Comparison of ENCODE assay signal across 19 cellular contexts in the genomic region with DNA sequence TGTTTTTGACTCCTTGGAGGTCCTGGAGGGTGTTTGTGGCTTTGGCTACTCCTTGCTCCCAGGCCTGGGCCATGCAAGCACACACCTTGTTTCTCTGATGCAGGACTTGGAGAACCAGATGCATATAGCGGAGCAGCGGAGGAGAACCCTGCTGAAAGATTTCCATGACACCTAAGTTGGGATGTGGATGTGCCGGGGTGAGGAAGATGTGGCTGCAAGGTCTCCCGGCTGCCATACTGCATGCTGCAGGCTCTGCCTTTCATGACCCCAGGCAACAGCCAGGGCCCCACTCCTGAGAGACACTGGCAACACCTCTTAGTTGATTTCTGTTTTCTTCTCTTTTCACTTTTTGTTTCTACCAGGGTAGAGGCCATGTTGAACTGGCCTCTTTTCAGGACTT. TPM values are rescaled to one million over a fixed set of nuclear protein-coding genes. Genes with fewer than 3 reads are reported as not detected.
DNase-seq lines count a peak whose midpoint lies in the region; ATAC-seq and TF ChIP-seq lines count a peak whose summit lies in the region.
"Had no signal": no experiment of that assay in that cellular context is flagged by ENCODE, and none has a peak within 500 bp of the region (broad histone marks: within the 10 kb centered on the region; RNA-seq: fewer than 3 reads in every experiment).

No MANE protein-coding gene starts in this region.

- peaks cover 7% of the 10 kb centered on the region for H3K36me3 Mint-ChIP-seq in activated naive CD8-positive, alpha-beta T cell treated with anti-CD3 and anti-CD28 coated beads for 36 hours
- H3K36me3 Mint-ChIP-seq in activated naive CD8-positive, alpha-beta T cell treated with anti-CD3 and anti-CD28 coated beads, Interleukin-2, amount 50 U/mL, for 24 hours (ENCODE audit: low read depth): peaks cover 40% of the 10 kb centered on the region
- peaks cover 84% of the 10 kb centered on the region for H3K36me3 Mint-ChIP-seq in dendritic cell treated with granulocyte-macrophage colony-stimulating factor and Interleukin-4, amounts not matched to agents 40 ng/mL and 50 ng/mL, for 4 days (ENCODE audit: low read depth)
- peaks cover 91% of the 10 kb centered on the region for H3K36me3 Mint-ChIP-seq in stimulated activated effector memory CD8-positive, alpha-beta T cell treated with anti-CD3 and anti-CD28 coated beads, Interleukin-12 subunit alpha, Interleukin-12 subunit beta, amount 100 ng/mL, for 72 hours

- peaks cover 13% of the 10 kb centered on the region for H3K4me1 Mint-ChIP-seq in activated naive CD8-positive, alpha-beta T cell treated with anti-CD3 and anti-CD28 coated beads for 36 hours
- H3K4me1 Mint-ChIP-seq in activated naive CD8-positive, alpha-beta T cell treated with anti-CD3 and anti-CD28 coated beads, Interleukin-2, amount 50 U/mL, for 24 hours: peaks cover 5% of the 10 kb centered on the region
- peaks cover 29% of the 10 kb centered on the region for H3K4me1 Mint-ChIP-seq in dendritic cell treated with granulocyte-macrophage colony-stimulating factor and Interleukin-4, amounts not matched to agents 40 ng/mL and 50 ng/mL, for 4 days (ENCODE audit: low read depth)
- peaks cover 5% of the 10 kb centered on the region for H3K4me1 Mint-ChIP-seq in stimulated activated effector memory CD8-positive, alpha-beta T cell treated with anti-CD3 and anti-CD28 coated beads, Interleukin-12 subunit alpha, Interleukin-12 subunit beta, amount 100 ng/mL, for 72 hours

- CTCF ChIA-PET in RWPE1 (lab: Yijun Ruan, JAX): no interaction called here

- peak overlapping the region; percentile 18 for H3K27ac Mint-ChIP-seq in activated naive CD8-positive, alpha-beta T cell treated with anti-CD3 and anti-CD28 coated beads for 36 hours
- H3K27ac Mint-ChIP-seq in activated naive CD8-positive, alpha-beta T cell treated with anti-CD3 and anti-CD28 coated beads, Interleukin-2, amount 50 U/mL, for 24 hours: no peak overlapping the region
- peak overlapping the region; percentile 61 for H3K27ac Mint-ChIP-seq in dendritic cell treated with granulocyte-macrophage colony-stimulating factor and Interleukin-4, amounts not matched to agents 40 ng/mL and 50 ng/mL, for 4 days
- peak overlapping the region; percentile 63 for H3K27ac Mint-ChIP-seq in stimulated activated effector memory CD8-positive, alpha-beta T cell treated with anti-CD3 and anti-CD28 coated beads, Interleukin-12 subunit alpha, Interleukin-12 subunit beta, amount 100 ng/mL, for 72 hours

- intact Hi-C loops in dendritic cell treated with granulocyte-macrophage colony-stimulating factor and Interleukin-4, amounts not matched to agents 40 ng/mL and 50 ng/mL, for 4 days (cut with micrococcal nuclease): no loop called here

- no peaks in the 10 kb centered on the region for H3K9me3 Mint-ChIP-seq in activated naive CD8-positive, alpha-beta T cell treated with anti-CD3 and anti-CD28 coated beads for 36 hours
- no peaks in the 10 kb centered on the region for H3K9me3 Mint-ChIP-seq in activated naive CD8-positive, alpha-beta T cell treated with anti-CD3 and anti-CD28 coated beads, Interleukin-2, amount 50 U/mL, for 24 hours
- H3K9me3 Mint-ChIP-seq in dendritic cell treated with granulocyte-macrophage colony-stimulating factor and Interleukin-4, amounts not matched to agents 40 ng/mL and 50 ng/mL, for 4 days: no peaks in the 10 kb centered on the region
- H3K9me3 Mint-ChIP-seq in stimulated activated effector memory CD8-positive, alpha-beta T cell treated with anti-CD3 and anti-CD28 coated beads, Interleukin-12 subunit alpha, Interleukin-12 subunit beta, amount 100 ng/mL, for 72 hours: no peaks in the 10 kb centered on the region

- peak overlapping the region; percentile 2; the same call in 1 of the 2 replicates for H3K27ac ChIP-seq in RWPE1
- H3K27ac ChIP-seq: C4-2B had no signal

- POLR2A ChIA-PET in RWPE1 (lab: Yijun Ruan, JAX; ENCODE audit: low non-redundant PET): no interaction called here

- no peak for TF ChIP-seq CTCF in RWPE1 (conservative IDR thresholded peaks at IDR 0.05; ENCODE audit: low read depth)

- no peak for ATAC-seq in activated naive CD8-positive, alpha-beta T cell treated with anti-CD3 and anti-CD28 coated beads, Interleukin-2, amount 50 U/mL, for 24 hours
- no peak for ATAC-seq in stimulated activated effector memory CD8-positive, alpha-beta T cell treated with anti-CD3 and anti-CD28 coated beads, Interleukin-12 subunit alpha, Interleukin-12 subunit beta, amount 100 ng/mL, for 72 hours
- ATAC-seq in GM21423 (IDR thresholded peaks at IDR 0.05; ENCODE audit: unreplicated experiment): no peak

- no peak for DNase-seq in activated naive CD8-positive, alpha-beta T cell treated with anti-CD3 and anti-CD28 coated beads for 36 hours
- DNase-seq in activated naive CD8-positive, alpha-beta T cell treated with anti-CD3 and anti-CD28 coated beads, Interleukin-2, amount 50 U/mL, for 24 hours: no peak
- DNase-seq in RWPE1 (ENCODE audit: low spot score): no peak
- no peak for DNase-seq in stimulated activated effector memory CD8-positive, alpha-beta T cell treated with anti-CD3 and anti-CD28 coated beads, Interleukin-12 subunit alpha, Interleukin-12 subunit beta, amount 100 ng/mL, for 72 hours (ENCODE audit: low spot score in 2 of 2)
- DNase-seq in activated effector memory CD4-positive, alpha-beta T cell treated with anti-CD3 and anti-CD28 coated beads, Interleukin-2, amount 50 U/mL, for 16 hours: no peak
- no peak for DNase-seq in nucleus accumbens (lab: John Stamatoyannopoulos, UW)
- DNase-seq: DMS 273 treated with DMSO at 0.1 percent for 48 hours, DND-41, H7, NCI-H1417 treated with DMSO at 0.1 percent for 48 hours, NCI-H187 treated with DMSO at 0.1 percent for 48 hours, NCI-H2227 treated with DMSO at 0.1 percent for 48 hours, NCI-H524, NCI-H82, OCI-M1, SHP77 had no signal

- H3K27me3 Mint-ChIP-seq in activated naive CD8-positive, alpha-beta T cell treated with anti-CD3 and anti-CD28 coated beads for 36 hours: no peaks in the 10 kb centered on the region
- no peaks in the 10 kb centered on the region for H3K27me3 Mint-ChIP-seq in activated naive CD8-positive, alpha-beta T cell treated with anti-CD3 and anti-CD28 coated beads, Interleukin-2, amount 50 U/mL, for 24 hours
- no peaks in the 10 kb centered on the region for H3K27me3 Mint-ChIP-seq in dendritic cell treated with granulocyte-macrophage colony-stimulating factor and Interleukin-4, amounts not matched to agents 40 ng/mL and 50 ng/mL, for 4 days

- no peak overlapping the region for H3K4me3 Mint-ChIP-seq in activated naive CD8-positive, alpha-beta T cell treated with anti-CD3 and anti-CD28 coated beads for 36 hours
- H3K4me3 Mint-ChIP-seq in activated naive CD8-positive, alpha-beta T cell treated with anti-CD3 and anti-CD28 coated beads, Interleukin-2, amount 50 U/mL, for 24 hours: no peak overlapping the region
- H3K4me3 Mint-ChIP-seq in dendritic cell treated with granulocyte-macrophage colony-stimulating factor and Interleukin-4, amounts not matched to agents 40 ng/mL and 50 ng/mL, for 4 days: no peak overlapping the region
- no peak overlapping the region for H3K4me3 Mint-ChIP-seq in stimulated activated effector memory CD8-positive, alpha-beta T cell treated with anti-CD3 and anti-CD28 coated beads, Interleukin-12 subunit alpha, Interleukin-12 subunit beta, amount 100 ng/mL, for 72 hours

RNA-seq across cellular contexts. Expression of gene P4HTM, which starts 6.9 kb away (rescaled TPM):
- total RNA-seq in activated naive CD8-positive, alpha-beta T cell treated with anti-CD3 and anti-CD28 coated beads for 36 hours: 10 to 100 TPM; 20.7 TPM

RNA-seq across cellular contexts. Expression of gene WDR6, which starts 24.1 kb away (rescaled TPM):
- total RNA-seq in activated naive CD8-positive, alpha-beta T cell treated with anti-CD3 and anti-CD28 coated beads for 36 hours: 100 to 1,000 TPM; 135 to 140 TPM

RNA-seq across cellular contexts. Expression of gene DALRD3, which starts 35.3 kb away (rescaled TPM):
- 10 to 100 TPM; 22.3 to 24.7 TPM for total RNA-seq in activated naive CD8-positive, alpha-beta T cell treated with anti-CD3 and anti-CD28 coated beads for 36 hours

RNA-seq across cellular contexts. Expression of gene NDUFAF3, which starts 38.8 kb away (rescaled TPM):
- total RNA-seq in activated naive CD8-positive, alpha-beta T cell treated with anti-CD3 and anti-CD28 coated beads for 36 hours: 10 to 100 TPM; 82.0 to 82.5 TPM

RNA-seq across cellular contexts. Expression of gene IMPDH2, which starts 46.1 kb away (rescaled TPM):
- total RNA-seq in activated naive CD8-positive, alpha-beta T cell treated with anti-CD3 and anti-CD28 coated beads for 36 hours: 100 to 1,000 TPM; 532 to 549 TPM
